Comparison of ENCODE assay signal across 8 cellular contexts in genomic region chr7:143008007-143008901, GRCh38. TPM values are rescaled to one million over a fixed set of nuclear protein-coding genes. Genes with fewer than 3 reads are reported as not detected.
DNase-seq lines count a peak whose midpoint lies in the region; ATAC-seq, FAIRE-seq and TF ChIP-seq lines count a peak whose summit lies in the region.

No MANE protein-coding gene starts in this region.

- no peaks in the 10 kb centered on the region for H3K4me1 ChIP-seq in breast epithelium

- no peak for TF ChIP-seq POLR2A in breast epithelium (IDR thresholded peaks at IDR 0.05)

- H3K36me3 ChIP-seq in breast epithelium: no peaks in the 10 kb centered on the region

- CTCF ChIA-PET in WTC11 (lab: Charles Lee): interaction anchor here (0.6 to 18.8 kb wide), 14 partner anchors 10 to 232 kb away, joined by 3 to 346 read pairs (median 3); partner anchors contain the start of genes EPHB6, TAS2R40 and TRPV6

- POLR2A ChIA-PET in WTC11 (lab: Charles Lee): interaction anchor here (1.0 kb wide), 1 partner anchor 207 kb away, joined by 3 read pairs; no protein-coding TSS in a partner anchor

- 0 out of 2 replicates have a peak, but pooled peaks cover 2% of the 10 kb centered on the region for H3K9me3 Mint-ChIP-seq in WTC11

- DNase-seq in GM13977 (ENCODE audit: low spot score) (peak; percentile 56), NCI-H1930 (lab: John Stamatoyannopoulos, UW) (peak; percentile 58 to 74), WTC11 (ENCODE audit: low spot score) (peak; percentile 88), breast epithelium (ENCODE audit: low spot score in 2 of 2) (peak; percentile 72 to 84), islet precursor cell (peak; percentile 85)
- DNase-seq in stimulated activated CD4-positive, alpha-beta T cell treated with anti-CD3 and anti-CD28 coated beads, Interleukin-2, amount 100 ng/mL, for 24 hours: peak; percentile 87

- no peaks in the 10 kb centered on the region for H3K9me3 ChIP-seq in breast epithelium

- in situ Hi-C loops in GM13977 (cut with MboI; ENCODE audit: low pct_unique_long_range_greater_than_20kb, low sequenced_read_pairs, unreplicated experiment): loop anchor here (5.0 to 25.0 kb wide), 2 partner anchors 204 to 371 kb away; no protein-coding TSS in a partner anchor

- no peak overlapping the region for H3K27ac ChIP-seq in breast epithelium

- peaks cover 4% of the 10 kb centered on the region for H3K4me1 Mint-ChIP-seq in WTC11

- H3K27me3 Mint-ChIP-seq in WTC11 (ENCODE audit: low read depth): peaks cover 11% of the 10 kb centered on the region

- H3K27me3 ChIP-seq in breast epithelium: no peaks in the 10 kb centered on the region

- H3K4me3 Mint-ChIP-seq in WTC11: no peak overlapping the region

- H3K36me3 Mint-ChIP-seq in WTC11: no peaks in the 10 kb centered on the region

- ATAC-seq in HG02852 (IDR thresholded peaks at IDR 0.05; ENCODE audit: unreplicated experiment) (peak; percentile 84), WTC11 (peak; percentile 96)

- TF ChIP-seq CTCF in GM13977 (IDR thresholded peaks at IDR 0.05; ENCODE audit: extremely low read depth, insufficient read depth, missing control alignments) (peak; percentile 98), WTC11 (IDR thresholded peaks at IDR 0.05) (peak; percentile 95), breast epithelium (IDR thresholded peaks at IDR 0.05) (peak; percentile 97 to 99 (median 98))

- no peak overlapping the region for H3K4me3 ChIP-seq in breast epithelium

- intact Hi-C loops in breast epithelium (cut with DNase I; ENCODE audit: low total_unique reads): loop anchor here (5.0 kb wide), 1 partner anchor 204 kb away; no protein-coding TSS in a partner anchor

- peak; percentile 14 for FAIRE-seq in A204.1 (lab: Jason Lieb, UNC)

- no peak overlapping the region for H3K27ac Mint-ChIP-seq in WTC11

TF ChIP-seq in WTC11, 78 proteins besides CTCF, POLR2A, EP300 and RAD21:
- TF ChIP-seq, protein P1, sequence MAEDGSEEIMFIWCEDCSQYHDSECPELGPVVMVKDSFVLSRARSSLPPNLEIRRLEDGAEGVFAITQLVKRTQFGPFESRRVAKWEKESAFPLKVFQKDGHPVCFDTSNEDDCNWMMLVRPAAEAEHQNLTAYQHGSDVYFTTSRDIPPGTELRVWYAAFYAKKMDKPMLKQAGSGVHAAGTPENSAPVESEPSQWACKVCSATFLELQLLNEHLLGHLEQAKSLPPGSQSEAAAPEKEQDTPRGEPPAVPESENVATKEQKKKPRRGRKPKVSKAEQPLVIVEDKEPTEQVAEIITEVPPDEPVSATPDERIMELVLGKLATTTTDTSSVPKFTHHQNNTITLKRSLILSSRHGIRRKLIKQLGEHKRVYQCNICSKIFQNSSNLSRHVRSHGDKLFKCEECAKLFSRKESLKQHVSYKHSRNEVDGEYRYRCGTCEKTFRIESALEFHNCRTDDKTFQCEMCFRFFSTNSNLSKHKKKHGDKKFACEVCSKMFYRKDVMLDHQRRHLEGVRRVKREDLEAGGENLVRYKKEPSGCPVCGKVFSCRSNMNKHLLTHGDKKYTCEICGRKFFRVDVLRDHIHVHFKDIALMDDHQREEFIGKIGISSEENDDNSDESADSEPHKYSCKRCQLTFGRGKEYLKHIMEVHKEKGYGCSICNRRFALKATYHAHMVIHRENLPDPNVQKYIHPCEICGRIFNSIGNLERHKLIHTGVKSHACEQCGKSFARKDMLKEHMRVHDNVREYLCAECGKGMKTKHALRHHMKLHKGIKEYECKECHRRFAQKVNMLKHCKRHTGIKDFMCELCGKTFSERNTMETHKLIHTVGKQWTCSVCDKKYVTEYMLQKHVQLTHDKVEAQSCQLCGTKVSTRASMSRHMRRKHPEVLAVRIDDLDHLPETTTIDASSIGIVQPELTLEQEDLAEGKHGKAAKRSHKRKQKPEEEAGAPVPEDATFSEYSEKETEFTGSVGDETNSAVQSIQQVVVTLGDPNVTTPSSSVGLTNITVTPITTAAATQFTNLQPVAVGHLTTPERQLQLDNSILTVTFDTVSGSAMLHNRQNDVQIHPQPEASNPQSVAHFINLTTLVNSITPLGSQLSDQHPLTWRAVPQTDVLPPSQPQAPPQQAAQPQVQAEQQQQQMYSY (CRISPR knock-in tag; IDR thresholded peaks at IDR 0.05): no peak
- TF ChIP-seq USF2 (CRISPR knock-in tag; IDR thresholded peaks at IDR 0.05) (no peak), CREB1 (CRISPR knock-in tag; IDR thresholded peaks at IDR 0.05) (no peak), MAX (CRISPR knock-in tag; IDR thresholded peaks at IDR 0.05) (peak; percentile 32; the same call in 1 of the 2 replicates), ESRRA (CRISPR knock-in tag; IDR thresholded peaks at IDR 0.05; ENCODE audit: borderline replicate concordance) (no peak), ZNF532 (CRISPR knock-in tag; IDR thresholded peaks at IDR 0.05; ENCODE audit: borderline replicate concordance) (no peak)
- TF ChIP-seq, protein P2, sequence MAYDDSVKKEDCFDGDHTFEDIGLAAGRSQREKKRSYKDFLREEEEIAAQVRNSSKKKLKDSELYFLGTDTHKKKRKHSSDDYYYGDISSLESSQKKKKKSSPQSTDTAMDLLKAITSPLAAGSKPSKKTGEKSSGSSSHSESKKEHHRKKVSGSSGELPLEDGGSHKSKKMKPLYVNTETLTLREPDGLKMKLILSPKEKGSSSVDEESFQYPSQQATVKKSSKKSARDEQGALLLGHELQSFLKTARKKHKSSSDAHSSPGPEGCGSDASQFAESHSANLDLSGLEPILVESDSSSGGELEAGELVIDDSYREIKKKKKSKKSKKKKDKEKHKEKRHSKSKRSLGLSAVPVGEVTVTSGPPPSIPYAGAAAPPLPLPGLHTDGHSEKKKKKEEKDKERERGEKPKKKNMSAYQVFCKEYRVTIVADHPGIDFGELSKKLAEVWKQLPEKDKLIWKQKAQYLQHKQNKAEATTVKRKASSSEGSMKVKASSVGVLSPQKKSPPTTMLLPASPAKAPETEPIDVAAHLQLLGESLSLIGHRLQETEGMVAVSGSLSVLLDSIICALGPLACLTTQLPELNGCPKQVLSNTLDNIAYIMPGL (CRISPR knock-in tag; IDR thresholded peaks at IDR 0.05): 0 out of 2 replicates have a peak, but pooled peaks have one; percentile 33
TF ChIP-seq in WTC11: peak in this region for 2.

RNA-seq across cellular contexts. Expression of gene OR9A2, which starts 18.7 kb away (rescaled TPM):
- total RNA-seq in WTC11 (2021): not detected in 3 replicates
- 1 to 10 TPM in 2 of 3 donors, not detected in 1; 1.2 to 2.0 TPM for total RNA-seq in breast epithelium

RNA-seq across cellular contexts. Expression of gene OR6V1, which starts 43.9 kb away (rescaled TPM):
- total RNA-seq in WTC11 (2021): not detected in 3 replicates
- total RNA-seq in breast epithelium: not detected

RNA-seq across cellular contexts. Expression of gene KEL, which starts 46.1 kb away (rescaled TPM):
- total RNA-seq in WTC11 (2021): 0.87 to 2.8 TPM (median 2.5 TPM) in 3 replicates
- total RNA-seq in breast epithelium: 1 to 10 TPM in 2 of 3 donors, under 1 TPM in 1; 0.16 to 4.3 (median 2.2) TPM
